In the genomic region with DNA sequence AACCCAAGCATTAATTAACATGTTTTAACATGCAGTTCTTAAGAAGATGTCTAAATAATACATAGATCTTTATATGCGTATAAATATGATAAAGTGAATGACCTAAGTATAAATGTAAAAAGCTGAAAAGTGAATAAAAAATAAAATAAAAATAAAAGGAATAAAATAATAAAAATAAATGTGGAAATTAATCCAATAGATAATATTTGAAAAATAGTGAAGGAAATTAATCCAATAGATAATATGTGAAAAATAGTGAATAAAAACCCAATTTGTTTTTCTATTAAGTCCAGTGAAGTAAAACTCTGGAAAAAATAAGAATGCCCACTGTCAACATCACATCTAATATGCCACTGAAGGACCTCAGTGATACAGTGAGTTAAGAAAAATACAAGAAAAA, we compare ENCODE assay signal across 29 cellular contexts.
"Had no signal": no experiment of that assay in that cellular context is flagged by ENCODE, and none has a peak within 500 bp of the region (broad histone marks: within the 10 kb centered on the region; RNA-seq: fewer than 3 reads in every experiment).

No MANE protein-coding gene starts in this region.

- DNase-seq: activated CD4-positive, alpha-beta memory T cell treated with anti-CD3 and anti-CD28 coated beads for 36 hours; activated CD4-positive, alpha-beta T cell treated with anti-CD3 and anti-CD28 coated beads for 36 hours; activated CD4-positive, alpha-beta T cell treated with anti-CD3 and anti-CD28 coated beads, Interleukin-2, amount 10 ng/mL, durations not matched to agents 24 days and 14 days; activated CD4-positive, CD25-positive, alpha-beta regulatory T cell; activated CD4-positive, CD25-positive, alpha-beta regulatory T cell treated with anti-CD3 and anti-CD28 coated beads, Interleukin-2, amount 50 U/mL, for 72 hours; activated CD8-positive, alpha-beta memory T cell treated with anti-CD3 and anti-CD28 coated beads, Interleukin-2, amount 10 ng/mL, durations not matched to agents 7 days and 5 days; activated CD8-positive, alpha-beta memory T cell treated with anti-CD3 and anti-CD28 coated beads, Interleukin-2, amount 50 U/mL, for 4 hours; activated CD8-positive, alpha-beta T cell treated with anti-CD3 and anti-CD28 coated beads, Interleukin-2, amount 10 ng/mL, durations not matched to agents 7 days and 5 days; activated effector memory CD4-positive, alpha-beta T cell treated with anti-CD3 and anti-CD28 coated beads, Interleukin-2, amount 50 U/mL, for 16 hours; activated naive CD4-positive, alpha-beta T cell treated with anti-CD3 and anti-CD28 coated beads for 36 hours; activated naive CD8-positive, alpha-beta T cell treated with anti-CD3 and anti-CD28 coated beads for 36 hours; activated naive CD8-positive, alpha-beta T cell treated with anti-CD3 and anti-CD28 coated beads, Interleukin-2, amount 50 U/mL, for 24 hours; activated T-cell treated with anti-CD3 and anti-CD28 coated beads, Interleukin-2, amount 50 U/mL, for 1 hour; activated T-cell treated with anti-CD3 and anti-CD28 coated beads, Interleukin-2, amount 50 U/mL, for 48 hours; adrenal gland; amygdala; aorta; body of pancreas; caudate nucleus; colonic mucosa; effector CD8-positive, alpha-beta T cell; foreskin fibroblast; gastrocnemius medialis; glutamatergic neuron; heart left ventricle; T-helper 1 cell; T-helper 2 cell; WERI-Rb-1 had no signal

- H3K4me3 ChIP-seq: adrenal gland, body of pancreas, colonic mucosa, gastrocnemius medialis, heart left ventricle had no signal

- H3K36me3 ChIP-seq: adrenal gland, colonic mucosa, gastrocnemius medialis, heart left ventricle, WERI-Rb-1 had no signal

- H3K4me1 ChIP-seq: adrenal gland, body of pancreas, colonic mucosa, gastrocnemius medialis had no signal

- H3K9me3 ChIP-seq: adrenal gland, body of pancreas, colonic mucosa, gastrocnemius medialis, heart left ventricle had no signal

- H3K27me3 ChIP-seq: adrenal gland, body of pancreas, colonic mucosa, gastrocnemius medialis, heart left ventricle had no signal

- ATAC-seq: activated CD4-positive, alpha-beta T cell treated with anti-CD3 and anti-CD28 coated beads for 36 hours; activated CD8-positive, alpha-beta memory T cell treated with anti-CD3 and anti-CD28 coated beads, Interleukin-2, amount 10 ng/mL, durations not matched to agents 7 days and 5 days; activated CD8-positive, alpha-beta T cell treated with anti-CD3 and anti-CD28 coated beads, Interleukin-2, amount 10 ng/mL, durations not matched to agents 7 days and 5 days; activated naive CD8-positive, alpha-beta T cell treated with anti-CD3 and anti-CD28 coated beads, Interleukin-2, amount 50 U/mL, for 24 hours; body of pancreas; esophagus mucosa; gastrocnemius medialis; heart left ventricle had no signal

- H3K27ac ChIP-seq: adrenal gland, body of pancreas, colonic mucosa, gastrocnemius medialis, heart left ventricle, WERI-Rb-1 had no signal
